In genomic region chr6:107847844-107848802, GRCh38 we compare ENCODE assay signal across 8 cellular contexts. TPM values are rescaled to one million over a fixed set of nuclear protein-coding genes. Genes with fewer than 3 reads are reported as not detected.
A peak's percentile ranks its signal among the peaks of the same experiment; 100 is the strongest.
DNase-seq lines count a peak whose midpoint lies in the region; ATAC-seq and TF ChIP-seq lines count a peak whose summit lies in the region.

No MANE protein-coding gene starts in this region.

- ATAC-seq in HG02938 (IDR thresholded peaks at IDR 0.05; ENCODE audit: unreplicated experiment) (peak; percentile 69), GM19452 (IDR thresholded peaks at IDR 0.05; ENCODE audit: unreplicated experiment) (no peak)
- ATAC-seq in activated CD4-positive, CD25-positive, alpha-beta regulatory T cell treated with anti-CD3 and anti-CD28 coated beads, Interleukin-2, amount 50 U/mL, for 24 hours, result peak; percentile 79 to 84

- H3K27me3 ChIP-seq in kidney epithelial cell (ENCODE audit: control insufficient read depth, insufficient read depth, low read length), result peaks cover 2% of the 10 kb centered on the region

- peak overlapping the region; percentile 26 for H3K4me3 ChIP-seq in kidney epithelial cell (ENCODE audit: low read depth, low read length)

- peak; percentile 91 for TF ChIP-seq CTCF in GM10266 (IDR thresholded peaks at IDR 0.05; ENCODE audit: control insufficient read depth, insufficient read depth, low read depth, missing control alignments)
- TF ChIP-seq CTCF in kidney epithelial cell (IDR thresholded peaks at IDR 0.05; ENCODE audit: insufficient read depth, low read length, poor library complexity, severe bottlenecking), result peak; percentile 92

- no peaks in the 10 kb centered on the region for H3K36me3 ChIP-seq in kidney epithelial cell (ENCODE audit: control insufficient read depth, insufficient read depth, low read length)

- DNase-seq in GM10266 (ENCODE audit: extremely low spot score) (peak; percentile 77), NCI-H2227 (lab: John Stamatoyannopoulos, UW; ENCODE audit: unreplicated experiment) (peak; percentile 87), cerebellar cortex (ENCODE audit: low spot score) (peak; percentile 69), kidney epithelial cell (ENCODE audit: low read depth) (peak; percentile 14)
- DNase-seq in stimulated activated CD4-positive, alpha-beta T cell treated with anti-CD3 and anti-CD28 coated beads, Interleukin-15, amount 100 ng/mL, for 1 hour (ENCODE audit: low read depth in 1 of 2, low spot score in 1 of 2), result peak; percentile 67 to 68

RNA-seq across cellular contexts. Expression of gene SCML4, which starts 24.0 kb away (rescaled TPM):
- not detected in 2 replicates for total RNA-seq in kidney epithelial cell

Comparison
In these comparisons a context has a peak if more than half of its experiments do, and no peak if none do; other contexts are left out.
1. DNase-seq: peak in every context shown above with its lines; median percentile 87 in NCI-H2227; 77 in GM10266; 69 in cerebellar cortex; 68 in stimulated activated CD4-positive, alpha-beta T cell treated with anti-CD3 and anti-CD28 coated beads, Interleukin-15, amount 100 ng/mL, for 1 hour; 14 in kidney epithelial cell.